Comparison of ENCODE assay signal across 10 cellular contexts in genomic region chr13:74289861-74290260, GRCh38.
DNase-seq lines count a peak whose midpoint lies in the region; ATAC-seq, FAIRE-seq and TF ChIP-seq lines count a peak whose summit lies in the region.
"Had no signal": no experiment of that assay in that cellular context is flagged by ENCODE, and none has a peak within 500 bp of the region (broad histone marks: within the 10 kb centered on the region; RNA-seq: fewer than 3 reads in every experiment).

No MANE protein-coding gene starts in this region.

- intact Hi-C loops in sigmoid colon (cut with DNase I): loop anchor here (2.0 to 10.0 kb wide), 5 partner anchors 155 to 935 kb away; partner anchors contain the start of gene KLF12
- intact Hi-C loops in PC-3 (cut with micrococcal nuclease): loop anchor here (5.0 to 10.0 kb wide), 2 partner anchors 582 to 935 kb away; no protein-coding TSS in a partner anchor

- H3K4me3 ChIP-seq in H1 (ENCODE audit: extremely low read depth in 1 of 4, insufficient read depth in 2 of 4, low read depth in 3 of 4, low read length in 4 of 4) (peak overlapping the region in 1 of 4 experiments; percentile 33; a peak in 1 of 8 replicates), sigmoid colon (peak overlapping the region in 2 of 4 donors; percentile 23 to 35), PC-3 (ENCODE audit: low read length) (no peak overlapping the region)
- H3K4me3 ChIP-seq: MG63, SK-N-MC had no signal

- no peak overlapping the region for H3K14ac ChIP-seq in H1 (ENCODE audit: insufficient read length)

- H3K27me3 ChIP-seq in H1 (replicated peaks in 1 of 4; ENCODE audit: control insufficient read depth in 3 of 4, extremely low read depth in 1 of 4, insufficient read depth in 3 of 4, low read length in 3 of 4) (peaks cover 0 to 1% (median 0%) of the 10 kb centered on the region in 4 experiments; a peak in 1 of 7 replicates), sigmoid colon (no peaks in the 10 kb centered on the region), PC-3 (ENCODE audit: low read length) (no peaks in the 10 kb centered on the region)
- H3K27me3 ChIP-seq: MG63 had no signal

- no peaks in the 10 kb centered on the region for H3K9me3 ChIP-seq in H1 (ENCODE audit: insufficient read depth in 2 of 2, low read depth in 1 of 2, low read length in 1 of 2)
- no peaks in the 10 kb centered on the region for H3K9me3 ChIP-seq in sigmoid colon
- H3K9me3 ChIP-seq in PC-3 (ENCODE audit: low read length): no peaks in the 10 kb centered on the region
- H3K9me3 ChIP-seq: MG63 had no signal

- H3K4me2 ChIP-seq in H1 (ENCODE audit: insufficient read depth in 1 of 2, low read depth in 2 of 2, low read length in 2 of 2): peak overlapping the region; percentile 29 to 43; a peak in 2 of 4 replicates
- H3K4me2 ChIP-seq in PC-3 (ENCODE audit: low read length): no peak overlapping the region

- H2AFZ ChIP-seq in H1 (ENCODE audit: low read length) (peak overlapping the region; percentile 35; the same call in 1 of the 2 replicates), PC-3 (ENCODE audit: low read length) (no peak overlapping the region)

- H3K36me3 ChIP-seq in H1 (ENCODE audit: control insufficient read depth in 2 of 4, insufficient read depth in 4 of 4, low read length in 3 of 4) (no peaks in the 10 kb centered on the region), sigmoid colon (no peaks in the 10 kb centered on the region), PC-3 (ENCODE audit: low read depth, low read length) (no peaks in the 10 kb centered on the region)
- H3K36me3 ChIP-seq: MG63 had no signal

- TF ChIP-seq CTCF in H1 (IDR thresholded peaks at IDR 0.05; ENCODE audit: control extremely low read depth in 1 of 3, insufficient read depth in 1 of 3, low read depth in 1 of 3, low read length in 3 of 3): no peak
- no peak for TF ChIP-seq CTCF in sigmoid colon (IDR thresholded peaks at IDR 0.05)
- no peak for TF ChIP-seq CTCF in PC-3 (conservative IDR thresholded peaks at IDR 0.05; ENCODE audit: low read depth, low read length)

- DNase-seq in NCI-H345 (lab: John Stamatoyannopoulos, UW) (peak; percentile 68), NCI-H345 treated with DMSO at 0.1 percent for 48 hours (lab: John Stamatoyannopoulos, UW; ENCODE audit: unreplicated experiment) (no peak), NCI-H748 treated with DMSO at 0.1 percent for 48 hours (lab: John Stamatoyannopoulos, UW) (peak; percentile 61), H1 (ENCODE audit: low read depth in 1 of 2, low spot score in 2 of 2) (no peak), sigmoid colon (no peak), UCSD-AML1 (lab: John Stamatoyannopoulos, UW; ENCODE audit: unreplicated experiment) (no peak), 8988T (no peak), PC-3 (no peak)

- H3K4me1 ChIP-seq in H1 (replicated peaks in 1 of 4; ENCODE audit: control insufficient read depth in 3 of 4, insufficient read depth in 4 of 4, low read length in 3 of 4) (peaks cover 8 to 20% (median 16%) of the 10 kb centered on the region in 4 experiments; a peak in 6 of 7 replicates), sigmoid colon (peaks cover 0 to 50% (median 39%) of the 10 kb centered on the region in 4 donors), PC-3 (ENCODE audit: insufficient read depth, low read length) (peaks cover 22% of the 10 kb centered on the region)

- BruUV-seq in PC-3 (replicated peaks; lab: Mats Ljungman, UMichigan): no TSS peak

- no peak for FAIRE-seq in H1 (lab: Jason Lieb, UNC)

- no peaks in the 10 kb centered on the region; the same call in 1 of the 2 replicates for H3K23me2 ChIP-seq in H1 (ENCODE audit: low read depth, low read length)

- TF ChIP-seq EP300 in H1 (IDR thresholded peaks at IDR 0.05; ENCODE audit: borderline replicate concordance in 1 of 2, low read depth in 2 of 2, low read length in 2 of 2) (no peak), sigmoid colon (IDR thresholded peaks at IDR 0.05) (no peak)

- H3F3A ChIP-seq in PC-3 (ENCODE audit: low read length, unreplicated experiment): no peaks in the 10 kb centered on the region

- H2AK5ac ChIP-seq in H1 (ENCODE audit: low read depth, low read length): no peak overlapping the region

- H2BK5ac ChIP-seq in H1 (ENCODE audit: low read depth, low read length): no peak overlapping the region

- H3K9ac ChIP-seq in H1 (replicated peaks in 1 of 4; ENCODE audit: extremely low read depth in 1 of 4, low read depth in 3 of 4, low read length in 3 of 4) (no peak overlapping the region), PC-3 (ENCODE audit: low read length) (no peak overlapping the region)

- CTCF ChIA-PET in H1 (lab: Charles Lee; ENCODE audit: partially characterized antibody) (interaction anchor here (0.7 to 1.5 kb wide), 5 partner anchors 261 to 968 kb away, joined by 3 read pairs; no protein-coding TSS in a partner anchor), PC-3 (lab: Charles Lee) (interaction anchor here (0.6 kb wide), 1 partner anchor 523 kb away, joined by 4 read pairs; no protein-coding TSS in a partner anchor)

- no peak overlapping the region for H2BK20ac ChIP-seq in H1 (ENCODE audit: low read length)

- H4K20me1 ChIP-seq in H1 (replicated peaks in 1 of 2; ENCODE audit: control insufficient read depth in 1 of 2, insufficient read depth in 2 of 2, low read length in 2 of 2): no peaks in the 10 kb centered on the region
- H4K20me1 ChIP-seq in PC-3 (ENCODE audit: low read length): no peaks in the 10 kb centered on the region

- H2BK15ac ChIP-seq in H1 (ENCODE audit: low read length): no peak overlapping the region

- TF ChIP-seq RAD21 in H1 (IDR thresholded peaks at IDR 0.05 in 1 of 2, conservative IDR thresholded peaks at IDR 0.05 in 1 of 2; ENCODE audit: low read depth in 2 of 2, low read length in 2 of 2): no peak

- 68% methylated on average over 4 of the region's 4 CpGs; no CpG with 5 or more reads in 1 of the 2 experiments for WGBS in H1 (ENCODE audit: extremely low coverage in 1 of 2, insufficient coverage in 1 of 2, insufficient read length in 1 of 2, insufficient replicate concordance in 2 of 2, low coverage in 1 of 2, low lambda C conversion rate in 2 of 2, missing lambda C conversion rate in 1 of 2), 2 experiments
- WGBS in sigmoid colon, 2 donors: 60 to 83% methylated on average over 4 of the region's 4 CpGs

- POLR2A ChIA-PET in H1 (lab: Charles Lee; ENCODE audit: partially characterized antibody): no interaction called here
- POLR2A ChIA-PET in PC-3 (lab: Charles Lee; ENCODE audit: unreplicated experiment): no interaction called here

- H3K9me2 ChIP-seq in PC-3 (replicated peaks; ENCODE audit: low read length): no peaks in the 10 kb centered on the region

- H3K23ac ChIP-seq in H1 (ENCODE audit: insufficient read length): no peak overlapping the region

- H3K18ac ChIP-seq in H1 (ENCODE audit: extremely low read depth, low read length): no peak overlapping the region

- H3K79me2 ChIP-seq in H1 (ENCODE audit: control insufficient read depth in 1 of 2, insufficient read depth in 2 of 2, low read length in 2 of 2) (no peaks in the 10 kb centered on the region), PC-3 (ENCODE audit: low read length) (no peaks in the 10 kb centered on the region)

- ATAC-seq in PC-3: no peak

- H2BK120ac ChIP-seq in H1 (replicated peaks; ENCODE audit: low read depth, low read length): no peak overlapping the region

- no peak overlapping the region for H2BK12ac ChIP-seq in H1 (ENCODE audit: low read depth, low read length)

- H3K27ac ChIP-seq in H1 (ENCODE audit: low read depth, low read length) (no peak overlapping the region), sigmoid colon (peak overlapping the region; percentile 34 to 78 (median 48)), PC-3 (ENCODE audit: low read length) (no peak overlapping the region)
- H3K27ac ChIP-seq: SK-N-MC had no signal

- H3K4ac ChIP-seq in H1 (replicated peaks; ENCODE audit: insufficient read length, low read depth, low read length): no peak overlapping the region

- no peak overlapping the region for H4K5ac ChIP-seq in H1 (ENCODE audit: insufficient read length, low read depth, low read length)

- H4K8ac ChIP-seq in H1 (ENCODE audit: extremely low read depth, insufficient read depth, low read length): no peak overlapping the region

- H3K79me1 ChIP-seq in H1 (ENCODE audit: low read depth, low read length): no peaks in the 10 kb centered on the region

- TF ChIP-seq POLR2A in H1 (IDR thresholded peaks at IDR 0.05; ENCODE audit: control extremely low read depth in 1 of 2, low read depth in 2 of 2, low read length in 2 of 2) (no peak), sigmoid colon (IDR thresholded peaks at IDR 0.05) (no peak)

- H3K56ac ChIP-seq in H1 (replicated peaks; ENCODE audit: insufficient read length, low read depth, low read length): no peak overlapping the region

- no peak overlapping the region for H4K91ac ChIP-seq in H1 (replicated peaks; ENCODE audit: insufficient read length, low read length)

TF ChIP-seq in H1, 55 proteins besides CTCF, POLR2A, EP300 and RAD21:
- TF ChIP-seq ATF2 (IDR thresholded peaks at IDR 0.05; ENCODE audit: low read length) (no peak), RBBP5 (IDR thresholded peaks at IDR 0.05; ENCODE audit: borderline replicate concordance, low read depth, low read length) (no peak), SP4 (IDR thresholded peaks at IDR 0.05; ENCODE audit: low read length) (no peak), TAF7 (optimal IDR thresholded peaks at IDR 0.05; ENCODE audit: borderline replicate concordance, low read depth, low read length) (no peak), ZNF274 (IDR thresholded peaks at IDR 0.05; ENCODE audit: borderline replicate concordance, extremely low read depth, low read length) (no peak), SP2 (IDR thresholded peaks at IDR 0.05; ENCODE audit: low read length) (no peak), CHD2 (IDR thresholded peaks at IDR 0.05; ENCODE audit: low read length) (no peak)

Comparison
In these comparisons a context has a peak if more than half of its experiments do, and no peak if none do; other contexts are left out.
1. DNase-seq: peak in NCI-H345 (single experiment) and NCI-H748 treated with DMSO at 0.1 percent for 48 hours (single experiment); none in NCI-H345 treated with DMSO at 0.1 percent for 48 hours (single experiment), H1 (0 of 2), sigmoid colon (single experiment), UCSD-AML1 (single experiment), 8988T (single experiment) and PC-3 (single experiment).
2. H3K27ac ChIP-seq: peak in sigmoid colon (4 of 4); none in H1 (single experiment) and PC-3 (single experiment).